In genomic region chr12:121958521-121959240, GRCh38 we compare ENCODE assay signal across 17 cellular contexts. TPM values are rescaled to one million over a fixed set of nuclear protein-coding genes. Genes with fewer than 3 reads are reported as not detected.
DNase-seq lines count a peak whose midpoint lies in the region; ATAC-seq and TF ChIP-seq lines count a peak whose summit lies in the region.
"Had no signal": no experiment of that assay in that cellular context is flagged by ENCODE, and none has a peak within 500 bp of the region (broad histone marks: within the 10 kb centered on the region; RNA-seq: fewer than 3 reads in every experiment).

No MANE protein-coding gene starts in this region.

- CTCF ChIA-PET in A673 (lab: Charles Lee), result no interaction called here

- intact Hi-C loops in A673 (cut with micrococcal nuclease; ENCODE audit: unreplicated experiment), result no loop called here

- DNase-seq in A673 (ENCODE audit: low spot score) (peak; percentile 14), GM23248 (peak; percentile 38), NCI-H526 treated with DMSO at 0.1 percent for 48 hours (lab: John Stamatoyannopoulos, UW) (peak; percentile 77), fibroblast of villous mesenchyme (ENCODE audit: low read depth) (peak; percentile 70), cerebellar cortex (ENCODE audit: low spot score) (no peak)
- DNase-seq in activated CD4-positive, alpha-beta T cell treated with anti-CD3 and anti-CD28 coated beads, Interleukin-2, amount 50 U/mL, for 4 hours, result no peak
- DNase-seq: activated CD4-positive, alpha-beta memory T cell treated with anti-CD3 and anti-CD28 coated beads for 36 hours; activated effector memory CD4-positive, alpha-beta T cell treated with anti-CD3 and anti-CD28 coated beads, Interleukin-2, amount 50 U/mL, for 16 hours; aorta; Calu3; dermis blood vessel endothelial cell; NCI-H2029 treated with DMSO at 0.1 percent for 48 hours; SJCRH30; stimulated activated naive CD4-positive, alpha-beta T cell had no signal

- no peak overlapping the region for H2AFZ ChIP-seq in GM23248

- H3K27me3 ChIP-seq in A673 (replicated peaks; ENCODE audit: insufficient read depth, low read depth, low read length, poor library complexity) (no peaks in the 10 kb centered on the region), GM23248 (replicated peaks; ENCODE audit: insufficient read depth) (0 out of 2 replicates have a peak, but pooled peaks cover 10% of the 10 kb centered on the region)
- H3K27me3 ChIP-seq: SJCRH30 had no signal

- peaks cover 6% of the 10 kb centered on the region for H3K4me1 ChIP-seq in A673 (ENCODE audit: insufficient read depth, low read length, poor library complexity, severe bottlenecking)
- H3K4me1 ChIP-seq in GM23248 (ENCODE audit: insufficient read depth), result no peaks in the 10 kb centered on the region
- H3K4me1 ChIP-seq: A549, SJCRH30 had no signal

- 0 out of 2 replicates have a peak, but pooled peaks cover 3% of the 10 kb centered on the region for H3F3A ChIP-seq in GM23248 (ENCODE audit: insufficient read depth)

- no peak overlapping the region for H3K4me2 ChIP-seq in GM23248 (ENCODE audit: unreplicated experiment)
- H3K4me2 ChIP-seq: A549 had no signal

- ATAC-seq in HG03378 (IDR thresholded peaks at IDR 0.05; ENCODE audit: unreplicated experiment), result no peak
- ATAC-seq in GM19328 (IDR thresholded peaks at IDR 0.05; ENCODE audit: unreplicated experiment), result no peak

- H3K9ac ChIP-seq in GM23248, result no peak overlapping the region

- POLR2A ChIA-PET in A673 (lab: Charles Lee; ENCODE audit: low non-redundant PET), result no interaction called here

- no peak for TF ChIP-seq CTCF in A673 (conservative IDR thresholded peaks at IDR 0.05; ENCODE audit: low read depth, low read length)
- no peak for TF ChIP-seq CTCF in fibroblast of villous mesenchyme (IDR thresholded peaks at IDR 0.05; ENCODE audit: insufficient read depth, low read depth, low read length)

- H3K4me3 ChIP-seq in A673 (ENCODE audit: low read depth, low read length, poor library complexity, severe bottlenecking), result no peak overlapping the region
- H3K4me3 ChIP-seq in GM23248, result no peak overlapping the region
- no peak overlapping the region for H3K4me3 ChIP-seq in fibroblast of villous mesenchyme (ENCODE audit: low read depth, low read length)
- H3K4me3 ChIP-seq: A549, SJCRH30 had no signal

- in situ Hi-C loops in GM23248 (cut with MboI), result no loop called here

- no peaks in the 10 kb centered on the region for H3K9me2 ChIP-seq in GM23248 (ENCODE audit: insufficient read depth)

- H3K79me2 ChIP-seq in GM23248 (ENCODE audit: insufficient read depth), result no peaks in the 10 kb centered on the region

- 85 to 88% methylated on average over 20 to 21 of the region's 21 CpGs for WGBS in GM23248 (ENCODE audit: low coverage in 1 of 2, low lambda C conversion rate in 2 of 2, missing lambda C conversion rate in 2 of 2), 2 experiments

- BruUV-seq in A673 (replicated peaks; lab: Mats Ljungman, UMichigan), result no TSS peak

- no peaks in the 10 kb centered on the region for H3K36me3 ChIP-seq in A673 (ENCODE audit: insufficient read depth, low read length, poor library complexity, severe bottlenecking)
- H3K36me3 ChIP-seq in GM23248 (ENCODE audit: low read depth), result 0 out of 2 replicates have a peak, but pooled peaks cover 11% of the 10 kb centered on the region
- H3K36me3 ChIP-seq: SJCRH30 had no signal

- H4K20me1 ChIP-seq in GM23248 (ENCODE audit: insufficient read depth), result no peaks in the 10 kb centered on the region

- no peaks in the 10 kb centered on the region for H3K9me3 ChIP-seq in A673 (ENCODE audit: low read depth, low read length, poor library complexity, severe bottlenecking)
- no peaks in the 10 kb centered on the region for H3K9me3 ChIP-seq in GM23248 (ENCODE audit: low read depth)
- H3K9me3 ChIP-seq: A549, SJCRH30 had no signal

- H3K27ac ChIP-seq in A673 (ENCODE audit: low read depth, low read length, poor library complexity, severe bottlenecking) (no peak overlapping the region), GM23248 (no peak overlapping the region)
- H3K27ac ChIP-seq: A549, SJCRH30 had no signal

RNA-seq across cellular contexts. Expression of gene CFAP251, which starts 40.3 kb away (rescaled TPM):
- total RNA-seq in A673 (2021) (5.5 and 7.5 TPM in 2 replicates), fibroblast of villous mesenchyme (6.8 and 8.2 TPM in 2 replicates)
- 1.6 and 4.4 TPM in 2 replicates for total RNA-seq in GM23248 (2014; rRNA removed; shearing (Covaris generic))
- 0.46 and 0.58 TPM in 2 replicates for polyA plus RNA-seq in GM23248 (2016; fragmentation: Nextera tagmentation; extraction: Ambion mirVana)

Comparison
In these comparisons a context has a peak if more than half of its experiments do, and no peak if none do; other contexts are left out.
1. DNase-seq: peak in A673 (single experiment), GM23248 (single experiment), NCI-H526 treated with DMSO at 0.1 percent for 48 hours (single experiment) and fibroblast of villous mesenchyme (single experiment); none in cerebellar cortex (single experiment) and activated CD4-positive, alpha-beta T cell treated with anti-CD3 and anti-CD28 coated beads, Interleukin-2, amount 50 U/mL, for 4 hours (0 of 2).